ENCODE assay signal across 8 cellular contexts in genomic region chr3:142148871-142149860, GRCh38. TPM values are rescaled to one million over a fixed set of nuclear protein-coding genes. Genes with fewer than 3 reads are reported as not detected.
DNase-seq lines count a peak whose midpoint lies in the region; ATAC-seq, FAIRE-seq and TF ChIP-seq lines count a peak whose summit lies in the region.

Gene TFDP2 (minus strand): TSS chr3:142149544. CDS start chr3:142101749, 47,795 bp downstream.

- intact Hi-C loops in cardiac septum (cut with DNase I): loop anchor here (5.0 kb wide), 1 partner anchor 78 kb away; the partner anchor contains the start of gene GK5
- intact Hi-C loops in posterior cingulate gyrus (cut with DNase I): loop anchor here (5.0 kb wide), 1 partner anchor 272 kb away; the partner anchor contains the start of gene ATP1B3

- ATAC-seq in HG02763 (IDR thresholded peaks at IDR 0.05; ENCODE audit: unreplicated experiment): peak; percentile 99
- ATAC-seq in T-cell (replicated peaks in 1 of 4): peak; percentile 99

- no peak for TF ChIP-seq CTCF in type B pancreatic cell (conservative IDR thresholded peaks at IDR 0.05)

- peak; percentile 96 for FAIRE-seq in GM12892 (lab: Jason Lieb, UNC)

- peak within 1 kb of the TSS; percentile 79 for H3K27ac ChIP-seq in adipose tissue (ENCODE audit: low read depth, low read length)

- H3K4me3 Mint-ChIP-seq in T-cell (peak within 1 kb of the TSS; percentile 86 to 90 (median 88)), type B pancreatic cell (peak within 1 kb of the TSS; percentile 95)

- POLR2A ChIA-PET in T-cell (lab: Charles Lee): interaction anchor here in 1 of 2 donors (0.7 kb wide), 1 partner anchor 28 kb away, joined by 3 read pairs; no protein-coding TSS in a partner anchor

- no peaks in the 10 kb centered on the region for H3K27me3 Mint-ChIP-seq in T-cell
- peaks cover 5% of the 10 kb centered on the region for H3K27me3 Mint-ChIP-seq in type B pancreatic cell

- H3K36me3 Mint-ChIP-seq in T-cell: no peaks in the 10 kb centered on the region
- H3K36me3 Mint-ChIP-seq in type B pancreatic cell: no peaks in the 10 kb centered on the region

- H3K27ac Mint-ChIP-seq in T-cell (peak within 1 kb of the TSS; percentile 74 to 85), type B pancreatic cell (peak within 1 kb of the TSS; percentile 95)

- peaks cover 26 to 34% (median 28%) of the 10 kb centered on the region in 3 donors for H3K4me1 Mint-ChIP-seq in T-cell
- H3K4me1 Mint-ChIP-seq in type B pancreatic cell (ENCODE audit: unreplicated experiment): peaks cover 25% of the 10 kb centered on the region

- no peaks in the 10 kb centered on the region for H3K9me3 Mint-ChIP-seq in T-cell
- no peaks in the 10 kb centered on the region for H3K9me3 Mint-ChIP-seq in type B pancreatic cell

- 0 to 1% (median 1%) methylated on average over 80 to 91 of the region's 91 CpGs for WGBS in adipose tissue, 3 donors

- TF ChIP-seq POLR2A in GM12892 (IDR thresholded peaks at IDR 0.05; ENCODE audit: low read depth, low read length): peak; percentile 70; the same call in 1 of the 2 replicates

- CTCF ChIA-PET in T-cell (lab: Charles Lee): no interaction called here

- DNase-seq in GM12892 (ENCODE audit: insufficient read length) (peak; percentile 91), NCI-H1417 (lab: John Stamatoyannopoulos, UW) (peak; percentile 88 to 95 (median 94)), T-cell (peak; percentile 66 to 89 (median 81)), cardiac septum (ENCODE audit: low spot score) (peak; percentile 96), posterior cingulate gyrus (peak; percentile 84 to 99 (median 93)), type B pancreatic cell (ENCODE audit: extremely low spot score, unreplicated experiment) (peak; percentile 95)

RNA-seq across cellular contexts. Expression of gene TFDP2, which starts in this region (rescaled TPM):
- 46.5 TPM for polyA plus RNA-seq in GM12892 (2012; ENCODE audit: missing spikeins)
- 10 to 100 TPM; 30.1 to 45.0 (median 35.5) TPM for total RNA-seq in T-cell
- polyA plus RNA-seq in adipose tissue: 10 to 100 TPM in 2 of 3 donors, 1 to 10 TPM in 1; 6.7 to 22.6 (median 19.7) TPM
- 56.4 TPM for total RNA-seq in cardiac septum
- 40.5 and 80.9 TPM in 2 replicates for total RNA-seq in type B pancreatic cell (ENCODE audit: low replicate concordance)

Comparison
In these comparisons a context has a peak if more than half of its experiments do, and no peak if none do; other contexts are left out.
1. Peak in every context shown above with its lines: DNase-seq, ATAC-seq and H3K27ac ChIP-seq.